Comparison of ENCODE assay signal across 15 cellular contexts in the genomic region with DNA sequence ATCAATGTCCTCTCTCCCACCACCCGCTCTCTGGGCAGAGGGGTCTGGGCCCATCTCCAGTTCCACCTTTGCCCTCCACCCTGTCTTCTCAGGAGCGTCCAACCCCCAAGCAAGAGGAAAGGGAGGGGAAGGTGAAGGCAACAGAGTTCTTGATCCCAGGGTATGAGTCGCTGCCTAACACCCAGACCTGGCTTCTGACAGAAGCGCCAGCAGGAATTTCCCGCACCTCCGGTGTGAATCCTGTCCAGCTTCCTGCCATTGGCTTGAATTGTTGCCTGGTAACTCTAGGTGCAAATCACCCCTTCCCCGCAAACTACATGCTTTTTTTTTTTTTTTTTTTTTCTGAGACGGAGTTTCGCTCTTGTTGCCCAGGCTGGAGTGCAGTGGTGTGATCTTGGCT.
DNase-seq lines count a peak whose midpoint lies in the region; ATAC-seq and TF ChIP-seq lines count a peak whose summit lies in the region.
"Had no signal": no experiment of that assay in that cellular context is flagged by ENCODE, and none has a peak within 500 bp of the region (broad histone marks: within the 10 kb centered on the region; RNA-seq: fewer than 3 reads in every experiment).

No MANE protein-coding gene starts in this region.

- intact Hi-C loops in PC-9 (cut with micrococcal nuclease; ENCODE audit: unreplicated experiment) (no loop called here), right cardiac atrium (cut with DNase I) (loop anchor here in 1 of 4 donors (5.0 kb wide), 1 partner anchor 55 kb away; no protein-coding TSS in a partner anchor)

- WGBS in right cardiac atrium: 75% methylated on average over 9 of the region's 9 CpGs

- H3F3A ChIP-seq in PC-9 (ENCODE audit: insufficient read depth, low read depth): peaks cover 7% of the 10 kb centered on the region; the same call in 1 of the 2 replicates

- H3K79me2 ChIP-seq in PC-9 (ENCODE audit: low read depth): no peaks in the 10 kb centered on the region

- H3K36me3 ChIP-seq in PC-9 (ENCODE audit: low read depth): no peaks in the 10 kb centered on the region
- H3K36me3 ChIP-seq in stomach smooth muscle (ENCODE audit: control insufficient read depth in 2 of 2, insufficient read depth in 2 of 2, low read length in 2 of 2): no peaks in the 10 kb centered on the region

- no TSS peak for BruUV-seq in PC-9 (replicated peaks; lab: Mats Ljungman, UMichigan)

- DNase-seq in PC-9: peak; percentile 35 to 45
- DNase-seq in dermis blood vessel endothelial cell: peak; percentile 49
- DNase-seq in right cardiac atrium: peak in 1 of 3 donors; percentile 22
- DNase-seq in NCI-H2171 treated with DMSO at 0.1 percent for 48 hours (lab: John Stamatoyannopoulos, UW): no peak
- DNase-seq: activated effector memory CD4-positive, alpha-beta T cell treated with Interleukin-2 at 50 U/mL for 16 hours; amniotic stem cell; HFFc6; NCI-H2227 treated with DMSO at 0.1 percent for 48 hours; NK-92 treated with Interleukin-12 subunit alpha and Interleukin-12 subunit beta, amount 100 ng/mL, for 24 hours; SHP77; stimulated activated CD4-positive, alpha-beta T cell treated with anti-CD3 and anti-CD28 coated beads, Interleukin-2, amount 100 ng/mL, for 24 hours; T-helper 1 cell had no signal

- no peak overlapping the region for H3K4me3 ChIP-seq in PC-9
- H3K4me3 ChIP-seq in right cardiac atrium (ENCODE audit: low read length): no peak overlapping the region
- no peak overlapping the region for H3K4me3 ChIP-seq in stomach smooth muscle (ENCODE audit: low read length in 2 of 2)

- TF ChIP-seq CTCF in PC-9 (conservative IDR thresholded peaks at IDR 0.05): no peak

- no peak overlapping the region for H3K27ac ChIP-seq in PC-9
- H3K27ac ChIP-seq in right cardiac atrium (ENCODE audit: low read length): peak overlapping the region; percentile 49
- peak overlapping the region; percentile 53 for H3K27ac ChIP-seq in stomach smooth muscle (ENCODE audit: low read length)

- no peaks in the 10 kb centered on the region for H3K9me2 ChIP-seq in PC-9 (ENCODE audit: insufficient read depth)

- CTCF ChIA-PET in PC-9 (lab: Charles Lee): no interaction called here

- H4K20me1 ChIP-seq in PC-9 (ENCODE audit: insufficient read depth): no peaks in the 10 kb centered on the region

- ATAC-seq in right cardiac atrium (no peak), GM21390 (IDR thresholded peaks at IDR 0.05; ENCODE audit: unreplicated experiment) (no peak), HG03439 (IDR thresholded peaks at IDR 0.05; ENCODE audit: unreplicated experiment) (no peak)

- H3K27me3 ChIP-seq in PC-9 (ENCODE audit: insufficient read depth, low read depth) (0 out of 2 replicates have a peak, but pooled peaks cover 5% of the 10 kb centered on the region), right cardiac atrium (ENCODE audit: control insufficient read depth, insufficient read depth) (no peaks in the 10 kb centered on the region), stomach smooth muscle (ENCODE audit: control insufficient read depth in 1 of 2, insufficient read depth in 2 of 2, low read length in 2 of 2) (peaks cover 0 to 4% of the 10 kb centered on the region in 2 donors)

- H3K4me1 ChIP-seq in PC-9 (replicated peaks; ENCODE audit: insufficient read depth) (peaks cover 16% of the 10 kb centered on the region), right cardiac atrium (ENCODE audit: control insufficient read depth, insufficient read depth, low read length) (peaks cover 5% of the 10 kb centered on the region), stomach smooth muscle (ENCODE audit: control insufficient read depth, insufficient read depth, low read length) (peaks cover 18% of the 10 kb centered on the region)

- no peak overlapping the region for H3K4me2 ChIP-seq in PC-9

- H3K9me3 ChIP-seq in PC-9 (ENCODE audit: insufficient read depth, low read depth) (no peaks in the 10 kb centered on the region), right cardiac atrium (ENCODE audit: control insufficient read depth, low read length) (no peaks in the 10 kb centered on the region), stomach smooth muscle (ENCODE audit: control insufficient read depth in 2 of 2, low read length in 2 of 2) (no peaks in the 10 kb centered on the region)

- POLR2A ChIA-PET in PC-9 (lab: Charles Lee; ENCODE audit: unreplicated experiment): no interaction called here

- no peak overlapping the region for H2AFZ ChIP-seq in PC-9

- no peak overlapping the region for H3K9ac ChIP-seq in stomach smooth muscle (ENCODE audit: low read length in 2 of 2)
